Comparison of ENCODE assay signal across 8 cellular contexts in the genomic region with DNA sequence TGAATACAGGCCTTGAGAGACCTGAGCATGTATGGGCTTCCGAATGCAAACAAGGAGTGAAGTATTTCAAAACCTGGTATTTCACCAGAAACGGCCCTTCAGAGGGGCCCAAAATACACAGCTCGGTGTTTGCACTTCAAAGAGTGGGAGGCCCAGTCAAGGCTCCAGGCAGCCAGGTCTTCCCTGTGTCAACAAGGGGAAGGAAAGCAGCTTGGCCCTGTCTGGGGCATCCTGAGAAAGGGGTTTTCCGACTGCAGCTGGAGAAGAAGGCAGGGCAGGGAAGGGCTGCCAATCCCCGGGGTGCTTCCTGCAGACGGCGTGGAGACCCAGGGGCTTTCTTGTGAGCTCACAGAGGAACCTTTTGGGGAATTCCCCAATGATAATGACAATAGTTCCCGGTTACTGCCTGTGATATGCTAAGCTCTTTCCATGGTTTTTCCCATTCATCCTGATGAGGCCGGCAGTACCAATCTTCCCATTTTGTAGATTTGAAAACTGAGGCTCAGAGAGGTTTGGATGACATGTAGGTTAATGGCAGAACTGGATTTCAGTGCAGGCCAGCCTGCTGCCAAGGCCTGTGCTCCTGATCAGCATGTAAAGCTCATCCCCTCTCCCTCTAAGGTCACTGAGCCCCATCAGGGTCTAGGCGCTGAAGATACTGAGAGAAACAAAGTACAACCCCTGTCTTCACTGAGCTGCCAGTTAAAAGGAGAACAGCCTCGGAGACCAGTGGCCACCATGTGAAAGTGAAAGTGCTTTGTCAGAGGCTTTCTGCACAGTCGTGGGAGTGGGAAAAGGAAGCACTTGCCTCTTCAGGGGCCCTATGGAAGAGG. TPM values are rescaled to one million over a fixed set of nuclear protein-coding genes. Genes with fewer than 3 reads are reported as not detected.
DNase-seq lines count a peak whose midpoint lies in the region; ATAC-seq lines count a peak whose summit lies in the region.

No MANE protein-coding gene starts in this region.

- peak overlapping the region; percentile 54 to 75 (median 72) for H3K4me3 Mint-ChIP-seq in immature natural killer cell

- H3K27me3 ChIP-seq in MG63 (no peaks in the 10 kb centered on the region), stomach smooth muscle (ENCODE audit: control insufficient read depth in 1 of 2, insufficient read depth in 2 of 2, low read length in 2 of 2) (no peaks in the 10 kb centered on the region)

- H3K36me3 ChIP-seq in MG63 (no peaks in the 10 kb centered on the region), stomach smooth muscle (ENCODE audit: control insufficient read depth in 2 of 2, insufficient read depth in 2 of 2, low read length in 2 of 2) (no peaks in the 10 kb centered on the region)

- peaks cover 21% of the 10 kb centered on the region for H3K4me1 ChIP-seq in stomach smooth muscle (ENCODE audit: control insufficient read depth, insufficient read depth, low read length)

- peak; percentile 21 for DNase-seq in ELR (ENCODE audit: low read depth)
- DNase-seq in MG63: peak; percentile 56
- DNase-seq in activated effector memory CD4-positive, alpha-beta T cell treated with Interleukin-2 at 50 U/mL for 16 hours: peak; percentile 5
- DNase-seq in immature natural killer cell: peak; percentile 25 to 42 (median 30)

- peaks cover 15 to 41% (median 20%) of the 10 kb centered on the region in 3 donors for H3K27me3 Mint-ChIP-seq in immature natural killer cell (ENCODE audit: low read depth in 3 of 3)

- H3K9me3 ChIP-seq in MG63: no peaks in the 10 kb centered on the region
- no peaks in the 10 kb centered on the region for H3K9me3 ChIP-seq in stomach smooth muscle (ENCODE audit: control insufficient read depth in 2 of 2, low read length in 2 of 2)

- peaks cover 0 to 5% (median 3%) of the 10 kb centered on the region in 3 donors for H3K36me3 Mint-ChIP-seq in immature natural killer cell

- peaks cover 0 to 3% (median 0%) of the 10 kb centered on the region in 6 donors for H3K9me3 Mint-ChIP-seq in immature natural killer cell

- peaks cover 25 to 27% of the 10 kb centered on the region in 2 donors for H3K4me1 Mint-ChIP-seq in immature natural killer cell

- peak overlapping the region; percentile 42 to 44 for H3K9ac ChIP-seq in stomach smooth muscle (ENCODE audit: low read length in 2 of 2)

- no peak for ATAC-seq in GM21367 (IDR thresholded peaks at IDR 0.05; ENCODE audit: unreplicated experiment)
- ATAC-seq in GM19351 (IDR thresholded peaks at IDR 0.05; ENCODE audit: unreplicated experiment): no peak
- ATAC-seq in HG03135 (IDR thresholded peaks at IDR 0.05; ENCODE audit: unreplicated experiment): no peak

- peak overlapping the region in 4 of 6 donors; percentile 26 to 75 (median 46) for H3K27ac Mint-ChIP-seq in immature natural killer cell

- H3K27ac ChIP-seq in stomach smooth muscle (ENCODE audit: low read length): no peak overlapping the region

- H3K4me3 ChIP-seq in MG63: no peak overlapping the region
- peak overlapping the region; percentile 31 to 62 for H3K4me3 ChIP-seq in stomach smooth muscle (ENCODE audit: low read length in 2 of 2)

RNA-seq across cellular contexts. Expression of a gene that starts 43.0 kb away (rescaled TPM):
- total RNA-seq in MG63 (2014; rRNA removed; shearing (Covaris generic); ENCODE audit: low replicate concordance): 42.9 and 86.7 TPM in 2 replicates
- polyA plus RNA-seq in immature natural killer cell: 10 to 100 TPM in 1 of 3 donors, 1 to 10 TPM in 1, under 1 TPM in 1; 0.06 to 18.6 (median 3.9) TPM

Comparison
In these comparisons a context has a peak if more than half of its experiments do, and no peak if none do; other contexts are left out.
1. DNase-seq: peak in every context shown above with its lines; median percentile 56 in MG63; 30 in immature natural killer cell; 21 in ELR; 5 in activated effector memory CD4-positive, alpha-beta T cell treated with Interleukin-2 at 50 U/mL for 16 hours.